18 cellular contexts compared by ENCODE assay signal in the genomic region with DNA sequence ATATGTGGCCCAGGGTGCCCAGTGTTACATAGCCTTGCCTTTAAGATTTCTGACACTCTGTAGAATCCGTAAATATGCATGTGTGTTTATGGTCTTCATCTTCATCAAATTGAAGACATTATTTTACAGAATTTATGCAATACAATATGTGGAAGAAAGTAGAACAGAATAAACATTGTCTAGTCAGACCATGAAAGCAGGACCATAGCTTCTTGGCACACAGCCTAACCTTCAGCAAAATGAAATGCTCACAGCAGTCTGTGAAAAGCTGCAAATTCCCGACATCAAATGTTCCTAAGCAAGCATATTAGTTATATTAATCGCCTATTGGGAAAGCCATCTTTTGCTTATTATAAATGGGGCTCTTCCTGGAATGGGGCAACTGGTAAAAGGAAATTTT.
DNase-seq lines count a peak whose midpoint lies in the region; ATAC-seq and TF ChIP-seq lines count a peak whose summit lies in the region.
"Had no signal": no experiment of that assay in that cellular context is flagged by ENCODE, and none has a peak within 500 bp of the region (broad histone marks: within the 10 kb centered on the region; RNA-seq: fewer than 3 reads in every experiment).

No MANE protein-coding gene starts in this region.

- H2BK20ac ChIP-seq in IMR-90 (ENCODE audit: low read depth, low read length) = no peak overlapping the region

- TF ChIP-seq POLR2A in IMR-90 (IDR thresholded peaks at IDR 0.05; ENCODE audit: low read depth, low read length) = no peak

- H3K36me3 ChIP-seq in IMR-90 (ENCODE audit: control insufficient read depth, insufficient read depth, low read length) (no peaks in the 10 kb centered on the region), HAP-1 (replicated peaks) (no peaks in the 10 kb centered on the region), SK-N-SH (replicated peaks in 1 of 2; ENCODE audit: control insufficient read depth in 1 of 2, insufficient read depth in 2 of 2, low read length in 1 of 2) (peaks cover 0 to 3% of the 10 kb centered on the region in 2 experiments)
- H3K36me3 ChIP-seq: MG63, Peyer's patch had no signal

- no peak overlapping the region for H3K18ac ChIP-seq in IMR-90 (ENCODE audit: low read depth, low read length)

- CTCF ChIA-PET in IMR-90 (lab: Yijun Ruan, JAX) (no interaction called here), SK-N-SH (lab: Yijun Ruan, JAX) (interaction anchor here (1.2 kb wide), 1 partner anchor 30 kb away, joined by 3 read pairs; no protein-coding TSS in a partner anchor)

- POLR2A ChIA-PET in IMR-90 (lab: Charles Lee; ENCODE audit: unreplicated experiment) = no interaction called here
- POLR2A ChIA-PET in SK-N-SH (lab: Yijun Ruan, JAX) = no interaction called here

- no peak overlapping the region for H2BK120ac ChIP-seq in IMR-90 (ENCODE audit: low read depth, low read length)

- H3K4me2 ChIP-seq in IMR-90 (ENCODE audit: low read depth, low read length) = no peak overlapping the region
- no peak overlapping the region for H3K4me2 ChIP-seq in SK-N-SH

- H3K4me3 ChIP-seq in IMR-90 (ENCODE audit: insufficient read depth, low read depth, low read length) (no peak overlapping the region), choroid plexus epithelial cell (ENCODE audit: low read depth, low read length) (no peak overlapping the region), HAP-1 (no peak overlapping the region), SK-N-SH (ENCODE audit: low read depth in 2 of 2, low read length in 1 of 2) (no peak overlapping the region)
- H3K4me3 ChIP-seq: MG63, Peyer's patch had no signal

- H3K4me1 ChIP-seq in IMR-90 (ENCODE audit: control insufficient read depth, insufficient read depth, low read length) (no peaks in the 10 kb centered on the region), HAP-1 (no peaks in the 10 kb centered on the region), SK-N-SH (ENCODE audit: control insufficient read depth in 1 of 2, insufficient read depth in 2 of 2, low read depth in 1 of 2, low read length in 1 of 2) (no peaks in the 10 kb centered on the region)
- H3K4me1 ChIP-seq: Peyer's patch had no signal

- intact Hi-C loops in IMR-90 (cut with micrococcal nuclease) = no loop called here

- no peak for ATAC-seq in IMR-90 (ENCODE audit: low read depth)
- ATAC-seq: Right ventricle myocardium inferior had no signal

- H3K4ac ChIP-seq in IMR-90 (ENCODE audit: low read depth, low read length) = no peak overlapping the region

- no peaks in the 10 kb centered on the region for H3K9me2 ChIP-seq in SK-N-SH

- TF ChIP-seq EP300 in SK-N-SH (IDR thresholded peaks at IDR 0.05; ENCODE audit: borderline replicate concordance in 1 of 2, low read depth in 1 of 2, low read length in 1 of 2) = no peak

- no peaks in the 10 kb centered on the region for H3K79me2 ChIP-seq in SK-N-SH (ENCODE audit: insufficient read depth)

- H3K23ac ChIP-seq in IMR-90 (ENCODE audit: low read depth, low read length) = no peak overlapping the region

- no peak overlapping the region for H3K56ac ChIP-seq in IMR-90 (ENCODE audit: extremely low read depth, insufficient read depth, low read length)

- no peak overlapping the region for H2AK9ac ChIP-seq in IMR-90 (replicated peaks; ENCODE audit: low read depth, low read length, poor library complexity)

- no peak overlapping the region for H3K27ac ChIP-seq in IMR-90 (ENCODE audit: insufficient read depth, low read length)
- H3K27ac ChIP-seq in SK-N-SH (ENCODE audit: low read depth in 2 of 2, low read length in 1 of 2) = no peak overlapping the region
- H3K27ac ChIP-seq: Peyer's patch had no signal

- no peak for TF ChIP-seq CTCF in IMR-90 (conservative IDR thresholded peaks at IDR 0.05; ENCODE audit: low read depth, low read length)
- no peak for TF ChIP-seq CTCF in choroid plexus epithelial cell (conservative IDR thresholded peaks at IDR 0.05; ENCODE audit: low read depth, low read length)
- no peak for TF ChIP-seq CTCF in SK-N-SH (IDR thresholded peaks at IDR 0.05)

- no peaks in the 10 kb centered on the region for H3K9me1 ChIP-seq in IMR-90 (ENCODE audit: insufficient read depth, low read length)

- H4K91ac ChIP-seq in IMR-90 (ENCODE audit: insufficient read depth, low read depth, low read length) = no peak overlapping the region

- H2AFZ ChIP-seq in IMR-90 (replicated peaks; ENCODE audit: low read length, poor library complexity) = no peak overlapping the region
- H2AFZ ChIP-seq in SK-N-SH (ENCODE audit: low read depth) = no peak overlapping the region

- H4K8ac ChIP-seq in IMR-90 (ENCODE audit: low read depth in 2 of 2, low read length in 2 of 2) = no peak overlapping the region

- H3K79me1 ChIP-seq in IMR-90 (ENCODE audit: low read depth in 1 of 2, low read length in 2 of 2) = no peaks in the 10 kb centered on the region

- no CpG with 5 or more reads among the region's 3 CpGs for WGBS in IMR-90 (ENCODE audit: extremely low coverage in 2 of 2, insufficient read length in 1 of 2), 2 experiments
- 85% methylated on average over 3 of the region's 3 CpGs for WGBS in SK-N-SH (ENCODE audit: low lambda C conversion rate)

- H2BK15ac ChIP-seq in IMR-90 (ENCODE audit: low read depth, low read length) = no peak overlapping the region

- H3K14ac ChIP-seq in IMR-90 (replicated peaks; ENCODE audit: low read depth, low read length) = no peak overlapping the region

- H4K5ac ChIP-seq in IMR-90 (ENCODE audit: low read depth, low read length) = no peak overlapping the region

- TF ChIP-seq RAD21 in IMR-90 (IDR thresholded peaks at IDR 0.05; ENCODE audit: low read length) (no peak), SK-N-SH (IDR thresholded peaks at IDR 0.05; ENCODE audit: low read length) (no peak)

- H3K27me3 ChIP-seq in IMR-90 (ENCODE audit: control insufficient read depth, insufficient read depth, low read length) = no peaks in the 10 kb centered on the region
- H3K27me3 ChIP-seq in HAP-1 (ENCODE audit: low read depth) = no peaks in the 10 kb centered on the region
- no peaks in the 10 kb centered on the region for H3K27me3 ChIP-seq in SK-N-SH (ENCODE audit: insufficient read depth)
- H3K27me3 ChIP-seq: MG63, Peyer's patch had no signal

- no TSS peak for BruUV-seq in IMR-90 (replicated peaks; lab: Mats Ljungman, UMichigan)

- DNase-seq in IMR-90 = peak; percentile 11
- peak; percentile 45 for DNase-seq in choroid plexus epithelial cell (ENCODE audit: low read depth)
- DNase-seq in inferior parietal cortex (ENCODE audit: extremely low spot score) = peak; percentile 28
- DNase-seq in putamen (ENCODE audit: low spot score) = peak; percentile 7
- no peak for DNase-seq in HAP-1 (ENCODE audit: low spot score in 2 of 2)
- DNase-seq in SK-N-SH = no peak
- DNase-seq in activated CD8-positive, alpha-beta memory T cell treated with anti-CD3 and anti-CD28 coated beads, Interleukin-2, amount 50 U/mL, for 48 hours = no peak
- DNase-seq: DMS79 treated with DMSO at 0.1 percent for 48 hours, H7, Karpas-422, MG63, NCI-H1048, NCI-H1436, NCI-H1930, NCI-H2171, NCI-H526 treated with DMSO at 0.1 percent for 48 hours, Peyer's patch had no signal

- H2BK5ac ChIP-seq in IMR-90 (ENCODE audit: low read depth, low read length, poor library complexity, severe bottlenecking) = no peak overlapping the region

- no peaks in the 10 kb centered on the region for H4K20me1 ChIP-seq in IMR-90 (ENCODE audit: insufficient read depth, low read length)
- no peaks in the 10 kb centered on the region for H4K20me1 ChIP-seq in SK-N-SH (ENCODE audit: insufficient read depth)

- H3F3A ChIP-seq in SK-N-SH (replicated peaks; ENCODE audit: insufficient read depth) = no peaks in the 10 kb centered on the region

- H3K9ac ChIP-seq in IMR-90 (ENCODE audit: low read depth, low read length) = no peak overlapping the region
- H3K9ac ChIP-seq in SK-N-SH = no peak overlapping the region

- in situ Hi-C loops in IMR-90 (cut with MboI; ENCODE audit: low sequenced_read_pairs) (no loop called here), HAP-1 (cut with MboI; ENCODE audit: low sequenced_read_pairs) (no loop called here)

- H2AK5ac ChIP-seq in IMR-90 (ENCODE audit: low read depth, low read length) = no peak overlapping the region

- H3K9me3 ChIP-seq in IMR-90 (ENCODE audit: control insufficient read depth, insufficient read depth, low read length) (no peaks in the 10 kb centered on the region), HAP-1 (no peaks in the 10 kb centered on the region; the same call in 1 of the 2 replicates), SK-N-SH (peaks cover 9% of the 10 kb centered on the region; the same call in 1 of the 2 replicates)
- H3K9me3 ChIP-seq: MG63, Peyer's patch had no signal

- dilution Hi-C loops in IMR-90 (cut with HindIII; ENCODE audit: low sequenced_read_pairs, unreplicated experiment) = no loop called here

TF ChIP-seq in IMR-90, 13 proteins besides CTCF, POLR2A, EP300 and RAD21 (continues in another document):
- no peak for TF ChIP-seq MXI1 (IDR thresholded peaks at IDR 0.05; ENCODE audit: borderline replicate concordance, low read depth, low read length)
- TF ChIP-seq USF2 (IDR thresholded peaks at IDR 0.05; ENCODE audit: low read depth, low read length) = no peak
- TF ChIP-seq MAFK (IDR thresholded peaks at IDR 0.05; ENCODE audit: low read depth, low read length) = no peak
- no peak for TF ChIP-seq BHLHE40 (IDR thresholded peaks at IDR 0.05; ENCODE audit: low read depth, low read length)
- TF ChIP-seq CHD1 (IDR thresholded peaks at IDR 0.05; ENCODE audit: low read depth, low read length) = no peak
- TF ChIP-seq RCOR1 (IDR thresholded peaks at IDR 0.05; ENCODE audit: insufficient replicate concordance, low read length) = no peak

TF ChIP-seq in SK-N-SH, 30 proteins besides CTCF, POLR2A, EP300 and RAD21 (continues in another document):
- TF ChIP-seq RXRA (IDR thresholded peaks at IDR 0.05; ENCODE audit: borderline replicate concordance, low read depth) (no peak), USF2 (IDR thresholded peaks at IDR 0.05; ENCODE audit: borderline replicate concordance, low read depth, low read length) (no peak), MXI1 (IDR thresholded peaks at IDR 0.05; ENCODE audit: low read depth, low read length) (no peak), RCOR1 (IDR thresholded peaks at IDR 0.05; ENCODE audit: low read length) (no peak), JUND (IDR thresholded peaks at IDR 0.05) (no peak)

Comparison
In these comparisons a context has a peak if more than half of its experiments do, and no peak if none do; other contexts are left out.
1. DNase-seq: peak in IMR-90 (single experiment), choroid plexus epithelial cell (single experiment), inferior parietal cortex (single experiment) and putamen (single experiment); none in HAP-1 (0 of 2), SK-N-SH (single experiment) and activated CD8-positive, alpha-beta memory T cell treated with anti-CD3 and anti-CD28 coated beads, Interleukin-2, amount 50 U/mL, for 48 hours (single experiment).